9 cellular contexts compared by ENCODE assay signal in genomic region chr20:13458860-13459451, GRCh38.
A peak's percentile ranks its signal among the peaks of the same experiment; 100 is the strongest.
DNase-seq lines count a peak whose midpoint lies in the region; ATAC-seq and TF ChIP-seq lines count a peak whose summit lies in the region.
"Had no signal": no experiment of that assay in that cellular context is flagged by ENCODE, and none has a peak within 500 bp of the region (broad histone marks: within the 10 kb centered on the region; RNA-seq: fewer than 3 reads in every experiment).

No MANE protein-coding gene starts in this region.

- H3K27ac ChIP-seq in Peyer's patch (no peak overlapping the region), gastrocnemius medialis (no peak overlapping the region)
- H3K27ac ChIP-seq: BLaER1 treated with 17β-estradiol and CSF1 and Interleukin-3, amounts not matched to agents 10 nM and 100 nM had no signal

- H3K36me3 ChIP-seq in Peyer's patch, result no peaks in the 10 kb centered on the region
- H3K36me3 ChIP-seq in gastrocnemius medialis, result no peaks in the 10 kb centered on the region

- no peaks in the 10 kb centered on the region for H3K27me3 ChIP-seq in Peyer's patch
- no peaks in the 10 kb centered on the region for H3K27me3 ChIP-seq in gastrocnemius medialis
- H3K27me3 ChIP-seq: BLaER1 treated with 17β-estradiol and CSF1 and Interleukin-3, amounts not matched to agents 10 nM and 100 nM had no signal

- ATAC-seq in GM21360 (IDR thresholded peaks at IDR 0.05; ENCODE audit: unreplicated experiment), result peak; percentile 95
- ATAC-seq in HG03558 (IDR thresholded peaks at IDR 0.05; ENCODE audit: extremely low read depth, unreplicated experiment), result peak; percentile 56
- no peak for ATAC-seq in gastrocnemius medialis

- in situ Hi-C loops in gastrocnemius medialis (cut with MboI; ENCODE audit: low sequenced_read_pairs in 4 of 4), result no loop called here

- no peak overlapping the region for H3K4me3 ChIP-seq in Peyer's patch
- no peak overlapping the region for H3K4me3 ChIP-seq in fibroblast of pulmonary artery (replicated peaks; ENCODE audit: low read depth, low read length)
- no peak overlapping the region for H3K4me3 ChIP-seq in gastrocnemius medialis
- H3K4me3 ChIP-seq: BLaER1 treated with 17β-estradiol and CSF1 and Interleukin-3, amounts not matched to agents 10 nM and 100 nM had no signal

- H3K4me1 ChIP-seq in Peyer's patch, result no peaks in the 10 kb centered on the region
- H3K4me1 ChIP-seq in gastrocnemius medialis, result no peaks in the 10 kb centered on the region
- H3K4me1 ChIP-seq: BLaER1 treated with 17β-estradiol and CSF1 and Interleukin-3, amounts not matched to agents 10 nM and 100 nM had no signal

- no peak for TF ChIP-seq POLR2A in Peyer's patch (IDR thresholded peaks at IDR 0.05)
- no peak for TF ChIP-seq POLR2A in gastrocnemius medialis (IDR thresholded peaks at IDR 0.05)

- peak; percentile 11 for DNase-seq in NCI-H1436 (lab: John Stamatoyannopoulos, UW)
- DNase-seq in NCI-H1436 treated with DMSO at 0.1 percent for 48 hours (lab: John Stamatoyannopoulos, UW), result no peak
- DNase-seq in Peyer's patch, result no peak
- DNase-seq in fibroblast of pulmonary artery (ENCODE audit: low read depth), result peak; percentile 68
- DNase-seq in gastrocnemius medialis, result peak in 1 of 2 donors; percentile 12
- no peak for DNase-seq in DMS153 treated with DMSO at 0.1 percent for 48 hours (lab: John Stamatoyannopoulos, UW; ENCODE audit: unreplicated experiment)

- H3K9me3 ChIP-seq in Peyer's patch (no peaks in the 10 kb centered on the region), gastrocnemius medialis (no peaks in the 10 kb centered on the region)
- H3K9me3 ChIP-seq: BLaER1 treated with 17β-estradiol and CSF1 and Interleukin-3, amounts not matched to agents 10 nM and 100 nM had no signal

- intact Hi-C loops in gastrocnemius medialis (cut with DNase I; ENCODE audit: low total_unique reads), result loop anchor here (5.0 kb wide), 1 partner anchor 88 kb away; no protein-coding TSS in a partner anchor

- peak; percentile 8 to 64 (median 55) for TF ChIP-seq CTCF in Peyer's patch (IDR thresholded peaks at IDR 0.05)
- peak; percentile 94 for TF ChIP-seq CTCF in fibroblast of pulmonary artery (IDR thresholded peaks at IDR 0.05; ENCODE audit: low read length, missing control alignments)
- peak in 3 of 5 experiments; percentile 40 to 47 (median 43) for TF ChIP-seq CTCF in gastrocnemius medialis (IDR thresholded peaks at IDR 0.05 in 4 of 5, conservative IDR thresholded peaks at IDR 0.05 in 1 of 5)

Comparison
In these comparisons a context has a peak if more than half of its experiments do, and no peak if none do; other contexts are left out.
1. DNase-seq: peak in NCI-H1436 (single experiment) and fibroblast of pulmonary artery (single experiment); none in NCI-H1436 treated with DMSO at 0.1 percent for 48 hours (single experiment), Peyer's patch (0 of 3) and DMS153 treated with DMSO at 0.1 percent for 48 hours (single experiment).
2. ATAC-seq: peak in GM21360 (single experiment) and HG03558 (single experiment); none in gastrocnemius medialis (0 of 2).
3. CTCF ChIP-seq: peak in every context shown above with its lines; median percentile 94 in fibroblast of pulmonary artery; 55 in Peyer's patch; 43 in gastrocnemius medialis.